20 cellular contexts compared by ENCODE assay signal in genomic region chr9:125204477-125204876, GRCh38.
"Had no signal": no experiment of that assay in that cellular context is flagged by ENCODE, and none has a peak within 500 bp of the region (broad histone marks: within the 10 kb centered on the region; RNA-seq: fewer than 3 reads in every experiment).

No MANE protein-coding gene starts in this region.

- DNase-seq: effector CD4-positive, alpha-beta T cell; foreskin melanocyte; heart left ventricle; hippocampal formation; left colon; left ventricle myocardium superior; mesenchymal stem cell; naive B cell; nucleus accumbens; ovary; stimulated activated CD4-positive, alpha-beta T cell treated with anti-CD3 and anti-CD28 coated beads, Interleukin-2, amount 100 ng/mL, for 48 hours; stimulated activated naive CD8-positive, alpha-beta T cell treated with anti-CD3 and anti-CD28 coated beads, Interleukin-15, Interleukin-2, amounts not matched to agents 100 U/mL and 50 U/mL, for 24 hours; testis; upper lobe of right lung had no signal

- H3K27ac ChIP-seq: coronary artery, heart left ventricle, ovary, right atrium auricular region, testis, tibial nerve, upper lobe of right lung, vagina had no signal

- H3K27me3 ChIP-seq: heart left ventricle, ovary, right atrium auricular region, testis, tibial nerve, upper lobe of right lung, vagina had no signal

- H3K9me3 ChIP-seq: heart left ventricle, ovary, right atrium auricular region, testis, tibial nerve, upper lobe of right lung, vagina had no signal

- ATAC-seq: heart left ventricle; left colon; left ventricle myocardium superior; stimulated activated naive CD8-positive, alpha-beta T cell treated with anti-CD3 and anti-CD28 coated beads, Interleukin-15, Interleukin-2, amounts not matched to agents 100 U/mL and 50 U/mL, for 24 hours; upper lobe of right lung had no signal

- H3K4me3 ChIP-seq: coronary artery, heart left ventricle, lung, ovary, right atrium auricular region, smooth muscle cell, testis, tibial nerve, upper lobe of right lung, vagina had no signal

- H3K9me3 Mint-ChIP-seq: naive B cell had no signal

- H3K36me3 ChIP-seq: ovary had no signal

- H3K4me2 ChIP-seq: smooth muscle cell had no signal

- H3K27me3 Mint-ChIP-seq: naive B cell had no signal
